25 cellular contexts compared by ENCODE assay signal in genomic region chr14:53496668-53497067, GRCh38.
A peak's percentile ranks its signal among the peaks of the same experiment; 100 is the strongest.
DNase-seq lines count a peak whose midpoint lies in the region; ATAC-seq, FAIRE-seq and TF ChIP-seq lines count a peak whose summit lies in the region.
"Had no signal": no experiment of that assay in that cellular context is flagged by ENCODE, and none has a peak within 500 bp of the region (broad histone marks: within the 10 kb centered on the region; RNA-seq: fewer than 3 reads in every experiment).

No MANE protein-coding gene starts in this region.

- no peaks in the 10 kb centered on the region for H4K20me1 ChIP-seq in IMR-90 (ENCODE audit: insufficient read depth, low read length)
- H4K20me1 ChIP-seq: BLaER1 treated with 17β-estradiol and CSF1 and Interleukin-3, amounts not matched to agents 10 nM and 100 nM had no signal

- H3K14ac ChIP-seq in IMR-90 (replicated peaks; ENCODE audit: low read depth, low read length) = 0 out of 2 replicates have a peak overlapping the region, but pooled peaks have one; percentile 57

- no peak overlapping the region for H2BK5ac ChIP-seq in IMR-90 (ENCODE audit: low read depth, low read length, poor library complexity, severe bottlenecking)

- intact Hi-C loops in IMR-90 (cut with micrococcal nuclease) (no loop called here), left lung (cut with DNase I) (no loop called here)

- whole genome bisulfite sequencing in IMR-90 (ENCODE audit: extremely low coverage in 2 of 2, insufficient read length in 1 of 2), 2 experiments = 80% methylated on average over 1 of the region's 2 CpGs; no CpG with 5 or more reads in 1 of the 2 experiments

- no peak overlapping the region for H3K27ac ChIP-seq in IMR-90 (ENCODE audit: insufficient read depth, low read length)
- H3K27ac ChIP-seq in left lung = peak overlapping the region in 1 of 2 donors; percentile 33
- H3K27ac ChIP-seq: 22Rv1; A549; BLaER1 treated with 17β-estradiol and CSF1 and Interleukin-3, amounts not matched to agents 10 nM and 100 nM; C4-2B had no signal

- H3K4me3 ChIP-seq in IMR-90 (ENCODE audit: insufficient read depth, low read depth, low read length) (no peak overlapping the region), left lung (no peak overlapping the region)
- H3K4me3 ChIP-seq: A549; BLaER1 treated with 17β-estradiol and CSF1 and Interleukin-3, amounts not matched to agents 10 nM and 100 nM had no signal

- no TSS peak for BruUV-seq in IMR-90 (replicated peaks; lab: Mats Ljungman, UMichigan)

- H4K8ac ChIP-seq in IMR-90 (ENCODE audit: low read depth in 2 of 2, low read length in 2 of 2) = no peak overlapping the region

- peak overlapping the region; percentile 67 for H2AK5ac ChIP-seq in IMR-90 (ENCODE audit: low read depth, low read length)

- H2AK9ac ChIP-seq in IMR-90 (replicated peaks; ENCODE audit: low read depth, low read length, poor library complexity) = no peak overlapping the region

- H3K36me3 ChIP-seq in IMR-90 (ENCODE audit: control insufficient read depth, insufficient read depth, low read length) (no peaks in the 10 kb centered on the region), left lung (no peaks in the 10 kb centered on the region)
- H3K36me3 ChIP-seq: BLaER1 treated with 17β-estradiol and CSF1 and Interleukin-3, amounts not matched to agents 10 nM and 100 nM had no signal

- no peak for DNase-seq in IMR-90
- DNase-seq in left lung = no peak
- DNase-seq in renal cortical epithelial cell (ENCODE audit: low read depth) = peak; percentile 22
- DNase-seq in urothelium cell line (ENCODE audit: low spot score) = no peak
- no peak for DNase-seq in G401 (ENCODE audit: low spot score)
- no peak for DNase-seq in D721Med (ENCODE audit: insufficient read length, low spot score)
- DNase-seq: AML-193; Caco-2; Calu3; CD4-positive, alpha-beta T cell; CD8-positive, alpha-beta T cell; DMS 273 treated with DMSO at 0.1 percent for 48 hours; DMS153; DMS53; DMS79; DND-41; EL; GF-D8 had no signal

- peak overlapping the region; percentile 69 for H2BK120ac ChIP-seq in IMR-90 (ENCODE audit: low read depth, low read length)

- peak overlapping the region; percentile 58; the same call in 1 of the 3 replicates for H2BK15ac ChIP-seq in IMR-90 (ENCODE audit: low read depth, low read length)

- CTCF ChIA-PET in IMR-90 (lab: Yijun Ruan, JAX) = no interaction called here

- H3K4me1 ChIP-seq in IMR-90 (ENCODE audit: control insufficient read depth, insufficient read depth, low read length) (peaks cover 11% of the 10 kb centered on the region), left lung (no peaks in the 10 kb centered on the region)
- H3K4me1 ChIP-seq: A549; BLaER1 treated with 17β-estradiol and CSF1 and Interleukin-3, amounts not matched to agents 10 nM and 100 nM; Caco-2 had no signal

- no peak for TF ChIP-seq RAD21 in IMR-90 (IDR thresholded peaks at IDR 0.05; ENCODE audit: low read length)

- H2AFZ ChIP-seq in IMR-90 (replicated peaks; ENCODE audit: low read length, poor library complexity) = no peak overlapping the region

- in situ Hi-C loops in IMR-90 (cut with MboI; ENCODE audit: low sequenced_read_pairs) (no loop called here), G401 (cut with HindIII; ENCODE audit: low sequenced_read_pairs) (no loop called here)

- H3K23ac ChIP-seq in IMR-90 (ENCODE audit: low read depth, low read length) = no peak overlapping the region

- peak overlapping the region; percentile 22; the same call in 1 of the 2 replicates for H4K91ac ChIP-seq in IMR-90 (ENCODE audit: insufficient read depth, low read depth, low read length)

- ATAC-seq in IMR-90 (ENCODE audit: low read depth) = no peak
- peak; percentile 91 for ATAC-seq in left lung
- ATAC-seq in HG02798 (IDR thresholded peaks at IDR 0.05; ENCODE audit: poor library complexity, unreplicated experiment) = no peak
- ATAC-seq: A549; CD8-positive, alpha-beta T cell had no signal

- peak overlapping the region; percentile 63; the same call in 1 of the 2 replicates for H2BK20ac ChIP-seq in IMR-90 (ENCODE audit: low read depth, low read length)

- no peaks in the 10 kb centered on the region for H3K79me1 ChIP-seq in IMR-90 (ENCODE audit: low read depth in 1 of 2, low read length in 2 of 2)

- no peak overlapping the region for H3K4me2 ChIP-seq in IMR-90 (ENCODE audit: low read depth, low read length)
- H3K4me2 ChIP-seq: A549; BLaER1 treated with 17β-estradiol and CSF1 and Interleukin-3, amounts not matched to agents 10 nM and 100 nM had no signal

- H3K9me3 ChIP-seq in IMR-90 (ENCODE audit: control insufficient read depth, insufficient read depth, low read length) (peaks cover 3% of the 10 kb centered on the region; the same call in 1 of the 2 replicates), left lung (no peaks in the 10 kb centered on the region)
- H3K9me3 ChIP-seq: A549 had no signal

- no peak for TF ChIP-seq CTCF in IMR-90 (conservative IDR thresholded peaks at IDR 0.05; ENCODE audit: low read depth, low read length)
- TF ChIP-seq CTCF in left lung (IDR thresholded peaks at IDR 0.05) = no peak
- TF ChIP-seq CTCF in D721Med (IDR thresholded peaks at IDR 0.05; ENCODE audit: insufficient read depth, missing control alignments) = no peak

- no peak overlapping the region for H3K9ac ChIP-seq in IMR-90 (ENCODE audit: low read depth, low read length)
- H3K9ac ChIP-seq: BLaER1 treated with 17β-estradiol and CSF1 and Interleukin-3, amounts not matched to agents 10 nM and 100 nM had no signal

- peaks cover 6% of the 10 kb centered on the region; the same call in 1 of the 2 replicates for H3K9me1 ChIP-seq in IMR-90 (ENCODE audit: insufficient read depth, low read length)

- peak overlapping the region; percentile 47; the same call in 1 of the 2 replicates for H3K18ac ChIP-seq in IMR-90 (ENCODE audit: low read depth, low read length)

- peak overlapping the region; percentile 36; the same call in 1 of the 2 replicates for H4K5ac ChIP-seq in IMR-90 (ENCODE audit: low read depth, low read length)

- peak; percentile 78 for FAIRE-seq in urothelium cell line (lab: Jason Lieb, UNC)
- FAIRE-seq in D721Med (lab: Jason Lieb, UNC) = no peak
- FAIRE-seq: A549, GM12891, GM19239 had no signal

- POLR2A ChIA-PET in IMR-90 (lab: Charles Lee; ENCODE audit: unreplicated experiment) = no interaction called here

- no peaks in the 10 kb centered on the region for H3K27me3 ChIP-seq in IMR-90 (ENCODE audit: control insufficient read depth, insufficient read depth, low read length)
- no peaks in the 10 kb centered on the region for H3K27me3 ChIP-seq in left lung
- H3K27me3 ChIP-seq: BLaER1 treated with 17β-estradiol and CSF1 and Interleukin-3, amounts not matched to agents 10 nM and 100 nM had no signal

- dilution Hi-C loops in IMR-90 (cut with HindIII; ENCODE audit: low sequenced_read_pairs, unreplicated experiment) = no loop called here

- no peak overlapping the region for H3K56ac ChIP-seq in IMR-90 (ENCODE audit: extremely low read depth, insufficient read depth, low read length)

- TF ChIP-seq POLR2A in IMR-90 (IDR thresholded peaks at IDR 0.05; ENCODE audit: low read depth, low read length) = no peak

- H3K4ac ChIP-seq in IMR-90 (ENCODE audit: low read depth, low read length) = no peak overlapping the region

TF ChIP-seq in IMR-90, 13 proteins besides CTCF, POLR2A, EP300 and RAD21:
- TF ChIP-seq RFX5 (IDR thresholded peaks at IDR 0.05; ENCODE audit: low read depth, low read length) = no peak
- no peak for TF ChIP-seq SMC3 (IDR thresholded peaks at IDR 0.05; ENCODE audit: low read depth, low read length)
- TF ChIP-seq, protein P1, sequence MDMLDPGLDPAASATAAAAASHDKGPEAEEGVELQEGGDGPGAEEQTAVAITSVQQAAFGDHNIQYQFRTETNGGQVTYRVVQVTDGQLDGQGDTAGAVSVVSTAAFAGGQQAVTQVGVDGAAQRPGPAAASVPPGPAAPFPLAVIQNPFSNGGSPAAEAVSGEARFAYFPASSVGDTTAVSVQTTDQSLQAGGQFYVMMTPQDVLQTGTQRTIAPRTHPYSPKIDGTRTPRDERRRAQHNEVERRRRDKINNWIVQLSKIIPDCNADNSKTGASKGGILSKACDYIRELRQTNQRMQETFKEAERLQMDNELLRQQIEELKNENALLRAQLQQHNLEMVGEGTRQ (IDR thresholded peaks at IDR 0.05; ENCODE audit: low read depth, low read length) = no peak
- TF ChIP-seq CHD1 (IDR thresholded peaks at IDR 0.05; ENCODE audit: low read depth, low read length) = no peak
- TF ChIP-seq FOS (IDR thresholded peaks at IDR 0.05; ENCODE audit: low read depth, low read length) = no peak
